16 cellular contexts compared by ENCODE assay signal in genomic region chr16:14151256-14152030, GRCh38.
DNase-seq lines count a peak whose midpoint lies in the region; ATAC-seq and TF ChIP-seq lines count a peak whose summit lies in the region.
"Had no signal": no experiment of that assay in that cellular context is flagged by ENCODE, and none has a peak within 500 bp of the region (broad histone marks: within the 10 kb centered on the region; RNA-seq: fewer than 3 reads in every experiment).

No MANE protein-coding gene starts in this region.

- CTCF ChIA-PET in SK-N-SH (lab: Yijun Ruan, JAX) = interaction anchor here (1.0 to 1.5 kb wide), 2 partner anchors 36 to 98 kb away, joined by 3 to 4 read pairs; no protein-coding TSS in a partner anchor

- H3K79me2 ChIP-seq in SK-N-SH (ENCODE audit: insufficient read depth) = no peaks in the 10 kb centered on the region

- 0 out of 4 replicates have a peak, but pooled peaks cover 0 to 8% of the 10 kb centered on the region in 2 experiments for H3K4me1 ChIP-seq in SK-N-SH (ENCODE audit: control insufficient read depth in 1 of 2, insufficient read depth in 2 of 2, low read depth in 1 of 2, low read length in 1 of 2)
- H3K4me1 ChIP-seq in vagina = peaks cover 38% of the 10 kb centered on the region

- no peaks in the 10 kb centered on the region for H3K9me3 ChIP-seq in SK-N-SH
- H3K9me3 ChIP-seq in vagina = no peaks in the 10 kb centered on the region
- H3K9me3 ChIP-seq: mucosa of descending colon had no signal

- DNase-seq in SK-N-SH (no peak), fibroblast of pulmonary artery (ENCODE audit: low read depth) (peak; percentile 47), myocyte (ENCODE audit: low read depth) (peak; percentile 79), vagina (ENCODE audit: extremely low spot score in 2 of 2) (no peak), activated gamma-delta T cell treated with Interleukin-2 at 50 U/mL for 16 hours (no peak), GM13977 (ENCODE audit: low spot score) (no peak), SK-N-DZ (ENCODE audit: low spot score) (no peak)
- DNase-seq: activated CD4-positive, alpha-beta T cell treated with anti-CD3 and anti-CD28 coated beads for 48 hours; activated naive CD8-positive, alpha-beta T cell treated with anti-CD3 and anti-CD28 coated beads, Interleukin-2, amount 10 ng/mL, durations not matched to agents 7 days and 5 days; COR-L47; mucosa of descending colon; NCI-H774; RPMI8226 had no signal

- no peak overlapping the region for H3K9ac ChIP-seq in SK-N-SH

- H3K27ac ChIP-seq in SK-N-SH (ENCODE audit: low read depth in 2 of 2, low read length in 1 of 2) (peak overlapping the region in 1 of 2 experiments; percentile 50; a peak in 2 of 4 replicates), vagina (peak overlapping the region; percentile 8)
- H3K27ac ChIP-seq: 22Rv1 had no signal

- POLR2A ChIA-PET in SK-N-SH (lab: Yijun Ruan, JAX) = no interaction called here

- H3K9me2 ChIP-seq in SK-N-SH = no peaks in the 10 kb centered on the region

- no peak for TF ChIP-seq RAD21 in SK-N-SH (IDR thresholded peaks at IDR 0.05; ENCODE audit: low read length)

- H2AFZ ChIP-seq in SK-N-SH (ENCODE audit: low read depth) = no peak overlapping the region

- 86% methylated on average over 2 of the region's 2 CpGs for WGBS in SK-N-SH (ENCODE audit: low lambda C conversion rate)

- no peak overlapping the region for H3K4me2 ChIP-seq in SK-N-SH

- TF ChIP-seq POLR2A in vagina (IDR thresholded peaks at IDR 0.05) = no peak

- no peaks in the 10 kb centered on the region for H4K20me1 ChIP-seq in SK-N-SH (ENCODE audit: insufficient read depth)

- H3K4me3 ChIP-seq in SK-N-SH (ENCODE audit: low read depth in 2 of 2, low read length in 1 of 2) = no peak overlapping the region
- H3K4me3 ChIP-seq in fibroblast of pulmonary artery (replicated peaks; ENCODE audit: low read depth, low read length) = no peak overlapping the region
- H3K4me3 ChIP-seq in vagina = no peak overlapping the region
- H3K4me3 ChIP-seq: mucosa of descending colon had no signal

- intact Hi-C loops in vagina (cut with DNase I) = no loop called here

- no peaks in the 10 kb centered on the region for H3K27me3 ChIP-seq in SK-N-SH (ENCODE audit: insufficient read depth)
- H3K27me3 ChIP-seq in vagina = no peaks in the 10 kb centered on the region

- H3K36me3 ChIP-seq in SK-N-SH (replicated peaks in 1 of 2; ENCODE audit: control insufficient read depth in 1 of 2, insufficient read depth in 2 of 2, low read length in 1 of 2) (no peaks in the 10 kb centered on the region), vagina (no peaks in the 10 kb centered on the region)

- in situ Hi-C loops in GM13977 (cut with MboI; ENCODE audit: low pct_unique_long_range_greater_than_20kb, low sequenced_read_pairs, unreplicated experiment) = no loop called here

- no peak for TF ChIP-seq EP300 in SK-N-SH (IDR thresholded peaks at IDR 0.05; ENCODE audit: borderline replicate concordance in 1 of 2, low read depth in 1 of 2, low read length in 1 of 2)

- TF ChIP-seq CTCF in SK-N-SH (IDR thresholded peaks at IDR 0.05) (no peak), fibroblast of pulmonary artery (IDR thresholded peaks at IDR 0.05; ENCODE audit: low read length, missing control alignments) (no peak), vagina (IDR thresholded peaks at IDR 0.05) (no peak), GM13977 (IDR thresholded peaks at IDR 0.05; ENCODE audit: extremely low read depth, insufficient read depth, missing control alignments) (no peak)

- H3F3A ChIP-seq in SK-N-SH (replicated peaks; ENCODE audit: insufficient read depth) = no peaks in the 10 kb centered on the region

- ATAC-seq in SK-N-SH treated with all-trans-retinoic acid at 6 μM for 48 hours = no peak
- ATAC-seq: esophagus mucosa, mucosa of descending colon had no signal

TF ChIP-seq in SK-N-SH treated with all-trans-retinoic acid at 6 μM for 48 hours, 23 proteins besides CTCF, POLR2A, EP300 and RAD21:
- TF ChIP-seq ZFP3 (CRISPR knock-in tag; IDR thresholded peaks at IDR 0.05) (no peak), ISL1 (CRISPR knock-in tag; IDR thresholded peaks at IDR 0.05) (peak; percentile 63)
TF ChIP-seq in SK-N-SH treated with all-trans-retinoic acid at 6 μM for 48 hours: peak in this region for 1.

TF ChIP-seq in SK-N-SH, 30 proteins besides CTCF, POLR2A, EP300 and RAD21:
- no peak for TF ChIP-seq CHD2 (IDR thresholded peaks at IDR 0.05; ENCODE audit: low read length, partially characterized antibody)

Comparison
In these comparisons a context has a peak if more than half of its experiments do, and no peak if none do; other contexts are left out.
1. DNase-seq: peak in fibroblast of pulmonary artery (single experiment) and myocyte (single experiment); none in SK-N-SH (single experiment), vagina (0 of 2), activated gamma-delta T cell treated with Interleukin-2 at 50 U/mL for 16 hours (single experiment), GM13977 (single experiment) and SK-N-DZ (single experiment).